ENCODE assay signal across 8 cellular contexts in the genomic region with DNA sequence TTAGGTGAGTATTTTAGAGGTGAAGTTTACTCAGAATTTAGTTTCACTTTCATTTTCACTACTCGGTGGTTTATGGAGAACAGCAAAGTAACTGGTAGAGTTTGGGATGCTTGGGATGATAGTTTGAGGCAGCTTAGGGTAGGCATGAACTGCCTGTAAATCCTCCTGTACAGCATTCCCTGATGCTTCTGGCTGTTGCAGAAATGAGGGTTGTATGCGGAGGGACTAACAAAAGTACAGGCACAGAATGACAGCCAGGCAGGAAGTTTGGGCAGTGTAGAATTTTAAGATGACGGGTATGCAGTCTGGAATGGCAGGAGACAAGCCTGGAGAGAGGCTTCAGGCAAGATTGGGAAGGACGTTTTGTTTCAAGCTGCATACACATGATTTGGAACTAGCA. TPM values are rescaled to one million over a fixed set of nuclear protein-coding genes. Genes with fewer than 3 reads are reported as not detected.
DNase-seq lines count a peak whose midpoint lies in the region; ATAC-seq and TF ChIP-seq lines count a peak whose summit lies in the region.

No MANE protein-coding gene starts in this region.

- peaks cover 17% of the 10 kb centered on the region for H3K36me3 Mint-ChIP-seq in activated naive CD8-positive, alpha-beta T cell

- H3K4me1 Mint-ChIP-seq in activated naive CD8-positive, alpha-beta T cell (ENCODE audit: low read depth), result peaks cover 55% of the 10 kb centered on the region
- peaks cover 62% of the 10 kb centered on the region for H3K4me1 Mint-ChIP-seq in stimulated activated naive CD8-positive, alpha-beta T cell treated with anti-CD3 and anti-CD28 coated beads, Interleukin-15, amount 100 ng/mL, for 72 hours

- no peak for ATAC-seq in stimulated activated naive CD8-positive, alpha-beta T cell treated with anti-CD3 and anti-CD28 coated beads, Interleukin-15, amount 100 ng/mL, for 72 hours
- no peak for ATAC-seq in HG02973 (IDR thresholded peaks at IDR 0.05; ENCODE audit: unreplicated experiment)

- H3K36me3 ChIP-seq in right atrium auricular region, result peaks cover 38% of the 10 kb centered on the region

- H3K27ac ChIP-seq in right atrium auricular region, result peak overlapping the region; percentile 26 to 49

- H3K4me3 Mint-ChIP-seq in activated naive CD8-positive, alpha-beta T cell, result peak overlapping the region; percentile 80
- peak overlapping the region; percentile 55 to 77 for H3K4me3 Mint-ChIP-seq in stimulated activated naive CD8-positive, alpha-beta T cell treated with anti-CD3 and anti-CD28 coated beads, Interleukin-15, amount 100 ng/mL, for 72 hours

- peak overlapping the region; percentile 24 for H3K27ac Mint-ChIP-seq in activated naive CD8-positive, alpha-beta T cell
- peak overlapping the region; percentile 79 to 94 for H3K27ac Mint-ChIP-seq in stimulated activated naive CD8-positive, alpha-beta T cell treated with anti-CD3 and anti-CD28 coated beads, Interleukin-15, amount 100 ng/mL, for 72 hours

- H3K27me3 ChIP-seq in right atrium auricular region, result no peaks in the 10 kb centered on the region

- H3K9me3 ChIP-seq in right atrium auricular region, result no peaks in the 10 kb centered on the region

- no peak for TF ChIP-seq CTCF in right atrium auricular region (IDR thresholded peaks at IDR 0.05)

- H3K9me3 Mint-ChIP-seq in activated naive CD8-positive, alpha-beta T cell (ENCODE audit: low read depth), result no peaks in the 10 kb centered on the region
- H3K9me3 Mint-ChIP-seq in stimulated activated naive CD8-positive, alpha-beta T cell treated with anti-CD3 and anti-CD28 coated beads, Interleukin-15, amount 100 ng/mL, for 72 hours, result no peaks in the 10 kb centered on the region

- peak; percentile 16 for DNase-seq in Jurkat, Clone E6-1 (ENCODE audit: low read depth, low spot score)
- DNase-seq in right atrium auricular region (ENCODE audit: low spot score) (no peak), cortex of kidney (lab: John Stamatoyannopoulos, UW) (no peak), KG1 (lab: John Stamatoyannopoulos, UW) (no peak)
- DNase-seq in stimulated activated naive CD8-positive, alpha-beta T cell treated with anti-CD3 and anti-CD28 coated beads, Interleukin-15, amount 100 ng/mL, for 72 hours, result no peak
- no peak for DNase-seq in activated CD8-positive, alpha-beta memory T cell treated with anti-CD3 and anti-CD28 coated beads, Interleukin-2, amount 50 U/mL, for 48 hours

- H3K4me3 ChIP-seq in Jurkat, Clone E6-1 (ENCODE audit: low read length), result peak overlapping the region; percentile 17
- peak overlapping the region; percentile 15 to 33 for H3K4me3 ChIP-seq in right atrium auricular region

- no peaks in the 10 kb centered on the region for H3K27me3 Mint-ChIP-seq in activated naive CD8-positive, alpha-beta T cell
- H3K27me3 Mint-ChIP-seq in stimulated activated naive CD8-positive, alpha-beta T cell treated with anti-CD3 and anti-CD28 coated beads, Interleukin-15, amount 100 ng/mL, for 72 hours, result no peaks in the 10 kb centered on the region

- peaks cover 0 to 14% of the 10 kb centered on the region in 2 donors for H3K4me1 ChIP-seq in right atrium auricular region

RNA-seq across cellular contexts. Expression of a gene that starts 48.0 kb away (rescaled TPM):
- polyA plus RNA-seq in Jurkat, Clone E6-1 (2012; ENCODE audit: insufficient read depth, insufficient read length), result 43.9 TPM
- 10 to 100 TPM; 32.4 to 47.0 TPM for total RNA-seq in right atrium auricular region

RNA-seq across cellular contexts. Expression of a gene that starts 49.9 kb away (rescaled TPM):
- 112 TPM for polyA plus RNA-seq in Jurkat, Clone E6-1 (2012; ENCODE audit: insufficient read depth, insufficient read length)
- 10 to 100 TPM; 79.1 to 88.7 TPM for total RNA-seq in right atrium auricular region
